In genomic region chr4:74398894-74399589, GRCh38 we compare ENCODE assay signal across 2 cellular contexts. TPM values are rescaled to one million over a fixed set of nuclear protein-coding genes. Genes with fewer than 3 reads are reported as not detected.
"Had no signal": no experiment of that assay in that cellular context is flagged by ENCODE, and none has a peak within 500 bp of the region (broad histone marks: within the 10 kb centered on the region; RNA-seq: fewer than 3 reads in every experiment).

No MANE protein-coding gene starts in this region.

RNA-seq across cellular contexts. Expression of gene EREG, which starts 34.1 kb away (rescaled TPM):
- total RNA-seq: chondrocyte, SJCRH30 had no signal

RNA-seq across cellular contexts. Expression of gene AREG, which starts 45.9 kb away (rescaled TPM):
- total RNA-seq: chondrocyte, SJCRH30 had no signal
